Comparison of ENCODE assay signal across 8 cellular contexts in genomic region chr16:56617212-56618085, GRCh38. TPM values are rescaled to one million over a fixed set of nuclear protein-coding genes. Genes with fewer than 3 reads are reported as not detected.
A peak's percentile ranks its signal among the peaks of the same experiment; 100 is the strongest.
DNase-seq lines count a peak whose midpoint lies in the region; ATAC-seq, FAIRE-seq and TF ChIP-seq lines count a peak whose summit lies in the region.

No MANE protein-coding gene starts in this region.

- H3K36me3 ChIP-seq in brain microvascular endothelial cell (replicated peaks) (no peaks in the 10 kb centered on the region), iPS-20b (ENCODE audit: insufficient read depth, low read depth, low read length) (no peaks in the 10 kb centered on the region), skeletal muscle satellite cell (ENCODE audit: insufficient read depth, low read length) (no peaks in the 10 kb centered on the region)

- in situ Hi-C loops in brain microvascular endothelial cell (cut with HindIII; ENCODE audit: low pct_ligation_motif_present, low sequenced_read_pairs) = no loop called here

- CTCF ChIA-PET in AG04450 (lab: Charles Lee) = interaction anchor here (1.0 kb wide), 1 partner anchor 84 kb away, joined by 3 read pairs; no protein-coding TSS in a partner anchor

- DNase-seq in AG04450 (ENCODE audit: low read depth, low spot score) (no peak), NB4 (ENCODE audit: low read depth) (peak; percentile 69), brain microvascular endothelial cell (peak; percentile 52), NCI-H2081 treated with DMSO at 0.1 percent for 48 hours (lab: John Stamatoyannopoulos, UW) (no peak), H54 (ENCODE audit: insufficient read length, low spot score) (no peak)

- H3K4me2 ChIP-seq in skeletal muscle satellite cell (ENCODE audit: low read length) = peak overlapping the region; percentile 98

- TF ChIP-seq POLR2A in NB4 (IDR thresholded peaks at IDR 0.05; ENCODE audit: extremely low read depth, insufficient read length) (no peak), H54 (IDR thresholded peaks at IDR 0.05; ENCODE audit: low read depth, low read length) (no peak)

- H3K27ac ChIP-seq in AG04450 (ENCODE audit: low read depth, low read length) = no peak overlapping the region
- no peak overlapping the region for H3K27ac ChIP-seq in brain microvascular endothelial cell
- H3K27ac ChIP-seq in iPS-20b (ENCODE audit: low read length) = no peak overlapping the region

- no peak for ATAC-seq in HG02884 (IDR thresholded peaks at IDR 0.05; ENCODE audit: unreplicated experiment)

- H3K4me1 ChIP-seq in iPS-20b (ENCODE audit: insufficient read depth, low read length) = peaks cover 16% of the 10 kb centered on the region
- H3K4me1 ChIP-seq in skeletal muscle satellite cell (ENCODE audit: control insufficient read depth, insufficient read depth, low read length) = peaks cover 55% of the 10 kb centered on the region

- TF ChIP-seq CTCF in AG04450 (IDR thresholded peaks at IDR 0.05; ENCODE audit: low read depth, low read length) (no peak), NB4 (IDR thresholded peaks at IDR 0.05; ENCODE audit: low read depth, low read length) (no peak), brain microvascular endothelial cell (IDR thresholded peaks at IDR 0.05; ENCODE audit: low read depth, low read length, missing control alignments) (no peak)

- no peaks in the 10 kb centered on the region for H3K27me3 ChIP-seq in AG04450 (ENCODE audit: control insufficient read depth, insufficient read depth, low read length)
- H3K27me3 ChIP-seq in brain microvascular endothelial cell (replicated peaks) = no peaks in the 10 kb centered on the region
- H3K27me3 ChIP-seq in iPS-20b (ENCODE audit: insufficient read depth, low read length) = peaks cover 97% of the 10 kb centered on the region
- no peaks in the 10 kb centered on the region for H3K27me3 ChIP-seq in skeletal muscle satellite cell (ENCODE audit: control insufficient read depth, insufficient read depth, low read length)

- POLR2A ChIA-PET in AG04450 (lab: Yijun Ruan, JAX) = interaction anchor here (0.6 to 2.8 kb wide), 3 partner anchors 8 to 94 kb away, joined by 4 to 25 read pairs (median 4); partner anchors contain the start of genes MT1E and MT2A

- H3K9me3 ChIP-seq in AG04450 (ENCODE audit: control insufficient read depth, insufficient read depth, low read length) (no peaks in the 10 kb centered on the region), iPS-20b (ENCODE audit: insufficient read depth, low read depth, low read length) (no peaks in the 10 kb centered on the region), skeletal muscle satellite cell (replicated peaks; ENCODE audit: low read length) (no peaks in the 10 kb centered on the region)

- H3K4me3 ChIP-seq in AG04450 (ENCODE audit: low read depth, low read length) = peak overlapping the region; percentile 46
- H3K4me3 ChIP-seq in NB4 (ENCODE audit: low read depth, low read length) = peak overlapping the region; percentile 28
- H3K4me3 ChIP-seq in brain microvascular endothelial cell (ENCODE audit: low read depth, low read length) = peak overlapping the region; percentile 57
- H3K4me3 ChIP-seq in iPS-20b (ENCODE audit: low read length) = peak overlapping the region; percentile 66
- H3K4me3 ChIP-seq in skeletal muscle satellite cell (ENCODE audit: low read length) = peak overlapping the region; percentile 77

- no peak for FAIRE-seq in H54 (lab: Jason Lieb, UNC)

- H3K9ac ChIP-seq in iPS-20b (ENCODE audit: low read depth, low read length) (no peak overlapping the region), skeletal muscle satellite cell (ENCODE audit: low read depth, low read length) (peak overlapping the region; percentile 81)

RNA-seq across cellular contexts. Expression of gene MT1E, which starts 8.1 kb away (rescaled TPM):
- 153 and 250 TPM in 2 replicates for polyA plus RNA-seq in AG04450 (2011; rRNA removed)
- polyA minus RNA-seq in AG04450 (2011; rRNA and poly(A)+ RNA removed) = 51.3 and 58.4 TPM in 2 replicates
- total RNA-seq in skeletal muscle satellite cell (2012; rRNA removed) = 578 and 773 TPM in 2 replicates

RNA-seq across cellular contexts. Expression of gene MT2A, which starts 9.1 kb away (rescaled TPM):
- 82.6 and 146 TPM in 2 replicates for polyA plus RNA-seq in AG04450 (2011; rRNA removed)
- polyA minus RNA-seq in AG04450 (2011; rRNA and poly(A)+ RNA removed) = 63.5 and 64.1 TPM in 2 replicates
- total RNA-seq in skeletal muscle satellite cell (2012; rRNA removed) = 524 and 636 TPM in 2 replicates

RNA-seq across cellular contexts. Expression of gene MT1M, which starts 15.0 kb away (rescaled TPM):
- polyA plus RNA-seq in AG04450 (2011; rRNA removed) = 0.10 and 0.38 TPM in 2 replicates
- not detected in 2 replicates for polyA minus RNA-seq in AG04450 (2011; rRNA and poly(A)+ RNA removed)
- total RNA-seq in skeletal muscle satellite cell (2012; rRNA removed) = 6.3 and 10.0 TPM in 2 replicates

RNA-seq across cellular contexts. Expression of gene MT1A, which starts 21.0 kb away (rescaled TPM):
- 0.66 TPM in 1 of 2 replicates, not detected in the other for polyA plus RNA-seq in AG04450 (2011; rRNA removed)
- polyA minus RNA-seq in AG04450 (2011; rRNA and poly(A)+ RNA removed) = 0.91 and 1.1 TPM in 2 replicates
- 17.7 and 23.6 TPM in 2 replicates for total RNA-seq in skeletal muscle satellite cell (2012; rRNA removed)

RNA-seq across cellular contexts. Expression of gene MT3, which starts 28.1 kb away (rescaled TPM):
- not detected in 2 replicates for polyA plus RNA-seq in AG04450 (2011; rRNA removed)
- not detected in 2 replicates for polyA minus RNA-seq in AG04450 (2011; rRNA and poly(A)+ RNA removed)
- total RNA-seq in skeletal muscle satellite cell (2012; rRNA removed) = 2.2 TPM in 1 of 2 replicates, not detected in the other

Comparison
In these comparisons a context has a peak if more than half of its experiments do, and no peak if none do; other contexts are left out.
1. DNase-seq: peak in NB4 (single experiment) and brain microvascular endothelial cell (single experiment); none in AG04450 (single experiment), NCI-H2081 treated with DMSO at 0.1 percent for 48 hours (single experiment) and H54 (single experiment).
2. Peak in every context shown above with its lines, with median percentiles within 50 percentile points of each other: H3K4me3 ChIP-seq.